ENCODE assay signal across 24 cellular contexts in genomic region chr7:43211693-43212092, GRCh38.
DNase-seq lines count a peak whose midpoint lies in the region; ATAC-seq, FAIRE-seq and TF ChIP-seq lines count a peak whose summit lies in the region.
"Had no signal": no experiment of that assay in that cellular context is flagged by ENCODE, and none has a peak within 500 bp of the region (broad histone marks: within the 10 kb centered on the region; RNA-seq: fewer than 3 reads in every experiment).

No MANE protein-coding gene starts in this region.

- H4K8ac ChIP-seq in mesendoderm (ENCODE audit: low read depth, low read length), result no peak overlapping the region

- H2AK5ac ChIP-seq in mesendoderm (ENCODE audit: low read length), result no peak overlapping the region

- peak; percentile 80 for FAIRE-seq in H54 (lab: Jason Lieb, UNC)
- FAIRE-seq: endothelial cell of umbilical vein, GM18507 had no signal

- H3K9me3 Mint-ChIP-seq in activated CD8-positive, alpha-beta T cell treated with anti-CD3 and anti-CD28 coated beads for 36 hours, result no peaks in the 10 kb centered on the region
- H3K9me3 Mint-ChIP-seq: CD4-positive, alpha-beta T cell; memory B cell; naive thymus-derived CD8-positive, alpha-beta T cell; stimulated activated naive B cell treated with anti-CD40 and anti-IgM and Interleukin-4, amounts not matched to agents 10 μg/mL and 1 μg/mL and 100 μg/mL, for 72 hours had no signal

- no peak for TF ChIP-seq POLR2A in H54 (IDR thresholded peaks at IDR 0.05; ENCODE audit: low read depth, low read length)

- H3K4me3 Mint-ChIP-seq in activated CD8-positive, alpha-beta T cell treated with anti-CD3 and anti-CD28 coated beads for 36 hours, result no peak overlapping the region
- H3K4me3 Mint-ChIP-seq: activated naive CD8-positive, alpha-beta T cell; CD4-positive, alpha-beta T cell; memory B cell; naive thymus-derived CD8-positive, alpha-beta T cell; stimulated activated naive B cell treated with anti-CD40 and anti-IgM and Interleukin-4, amounts not matched to agents 10 μg/mL and 1 μg/mL and 100 μg/mL, for 72 hours had no signal

- peaks cover 6% of the 10 kb centered on the region for H3K27me3 Mint-ChIP-seq in activated CD8-positive, alpha-beta T cell treated with anti-CD3 and anti-CD28 coated beads for 36 hours

- H3K4me1 Mint-ChIP-seq in activated CD8-positive, alpha-beta T cell treated with anti-CD3 and anti-CD28 coated beads for 36 hours (ENCODE audit: low read depth), result no peaks in the 10 kb centered on the region
- H3K4me1 Mint-ChIP-seq: memory B cell; naive thymus-derived CD8-positive, alpha-beta T cell; stimulated activated naive B cell treated with anti-CD40 and anti-IgM and Interleukin-4, amounts not matched to agents 10 μg/mL and 1 μg/mL and 100 μg/mL, for 72 hours had no signal

- H2BK15ac ChIP-seq in mesendoderm (replicated peaks; ENCODE audit: low read depth), result no peak overlapping the region

- H3K9ac ChIP-seq in mesendoderm (ENCODE audit: low read length), result no peak overlapping the region

- no peaks in the 10 kb centered on the region for H3K4me1 ChIP-seq in mesendoderm (ENCODE audit: control insufficient read depth, low read depth, low read length)
- H3K4me1 ChIP-seq: spleen had no signal

- no peak overlapping the region for H3K23ac ChIP-seq in mesendoderm (ENCODE audit: low read length)

- H3K36me3 Mint-ChIP-seq in activated CD8-positive, alpha-beta T cell treated with anti-CD3 and anti-CD28 coated beads for 36 hours (ENCODE audit: low read depth), result no peaks in the 10 kb centered on the region
- H3K36me3 Mint-ChIP-seq: activated naive CD8-positive, alpha-beta T cell; memory B cell; naive thymus-derived CD8-positive, alpha-beta T cell; stimulated activated naive B cell treated with anti-CD40 and anti-IgM and Interleukin-4, amounts not matched to agents 10 μg/mL and 1 μg/mL and 100 μg/mL, for 72 hours had no signal

- H3K4me3 ChIP-seq in mesendoderm (ENCODE audit: low read length), result no peak overlapping the region
- H3K4me3 ChIP-seq: dorsolateral prefrontal cortex, spleen had no signal

- no peak overlapping the region for H3K4me2 ChIP-seq in mesendoderm (ENCODE audit: low read length)

- CTCF ChIA-PET in activated CD8-positive, alpha-beta T cell treated with anti-CD3 and anti-CD28 coated beads for 36 hours (lab: Charles Lee), result no interaction called here

- H3K27ac ChIP-seq in mesendoderm (ENCODE audit: low read depth, low read length), result no peak overlapping the region
- H3K27ac ChIP-seq: dorsolateral prefrontal cortex, spleen had no signal

- intact Hi-C loops in activated CD8-positive, alpha-beta T cell treated with anti-CD3 and anti-CD28 coated beads for 36 hours (cut with micrococcal nuclease), result no loop called here

- no peak overlapping the region for H4K5ac ChIP-seq in mesendoderm (ENCODE audit: low read length)

- H3K56ac ChIP-seq in mesendoderm (ENCODE audit: low read length), result no peak overlapping the region

- H3K4ac ChIP-seq in mesendoderm (ENCODE audit: low read depth, low read length), result no peak overlapping the region

- no peak overlapping the region for H3K27ac Mint-ChIP-seq in activated CD8-positive, alpha-beta T cell treated with anti-CD3 and anti-CD28 coated beads for 36 hours
- H3K27ac Mint-ChIP-seq: activated naive CD8-positive, alpha-beta T cell; CD4-positive, alpha-beta T cell; memory B cell; naive thymus-derived CD8-positive, alpha-beta T cell; stimulated activated naive B cell treated with anti-CD40 and anti-IgM and Interleukin-4, amounts not matched to agents 10 μg/mL and 1 μg/mL and 100 μg/mL, for 72 hours had no signal

- H3K18ac ChIP-seq in mesendoderm (ENCODE audit: low read length), result no peak overlapping the region

- DNase-seq in H54 (ENCODE audit: insufficient read length, low spot score) (peak; percentile 29), SW480 (ENCODE audit: low spot score) (peak; percentile 65), mesendoderm (peak; percentile 77), NCI-H2107 (lab: John Stamatoyannopoulos, UW) (no peak)
- DNase-seq in activated CD8-positive, alpha-beta T cell treated with anti-CD3 and anti-CD28 coated beads for 36 hours, result no peak
- DNase-seq: activated CD8-positive, alpha-beta memory T cell treated with anti-CD3 and anti-CD28 coated beads, Interleukin-2, amount 50 U/mL, for 4 hours; CD4-positive, alpha-beta T cell; dorsolateral prefrontal cortex; GOT3; Kasumi-1; naive thymus-derived CD8-positive, alpha-beta T cell; NCI-H1092; NCI-H1930; NCI-H748 treated with DMSO at 0.1 percent for 48 hours; retina; spleen; stimulated activated CD4-positive, alpha-beta T cell treated with anti-CD3 and anti-CD28 coated beads, Interleukin-2, amount 100 ng/mL, for 48 hours; stimulated activated naive B cell treated with anti-CD40 and anti-IgM and Interleukin-4, amounts not matched to agents 10 μg/mL and 1 μg/mL and 100 μg/mL, for 72 hours had no signal

- no peaks in the 10 kb centered on the region for H3K27me3 ChIP-seq in mesendoderm (ENCODE audit: insufficient read depth, low read length, poor library complexity)

- no peaks in the 10 kb centered on the region for H3K79me2 ChIP-seq in mesendoderm (ENCODE audit: control insufficient read depth, insufficient read depth, low read length)

- H2BK5ac ChIP-seq in mesendoderm (ENCODE audit: low read length), result no peak overlapping the region

- H3K79me1 ChIP-seq in mesendoderm (ENCODE audit: low read length), result no peaks in the 10 kb centered on the region

- POLR2A ChIA-PET in activated CD8-positive, alpha-beta T cell treated with anti-CD3 and anti-CD28 coated beads for 36 hours (lab: Charles Lee), result no interaction called here

- H2BK120ac ChIP-seq in mesendoderm (ENCODE audit: low read depth, low read length), result no peak overlapping the region

- TF ChIP-seq CTCF in activated CD8-positive, alpha-beta T cell treated with anti-CD3 and anti-CD28 coated beads for 36 hours (IDR thresholded peaks at IDR 0.05), result no peak

- H3K36me3 ChIP-seq in mesendoderm (ENCODE audit: control insufficient read depth, insufficient read depth, low read length), result no peaks in the 10 kb centered on the region
- H3K36me3 ChIP-seq: spleen had no signal

- no peak for ATAC-seq in activated CD8-positive, alpha-beta T cell treated with anti-CD3 and anti-CD28 coated beads for 36 hours
- ATAC-seq in GM18868 (IDR thresholded peaks at IDR 0.05; ENCODE audit: unreplicated experiment) (no peak), HG03460 (IDR thresholded peaks at IDR 0.05; ENCODE audit: unreplicated experiment) (no peak)
- ATAC-seq: naive thymus-derived CD8-positive, alpha-beta T cell; stimulated activated naive B cell treated with anti-CD40 and anti-IgM and Interleukin-4, amounts not matched to agents 10 μg/mL and 1 μg/mL and 100 μg/mL, for 72 hours had no signal

Comparison
In these comparisons a context has a peak if more than half of its experiments do, and no peak if none do; other contexts are left out.
1. DNase-seq: peak in H54 (single experiment), SW480 (single experiment) and mesendoderm (single experiment); none in NCI-H2107 (single experiment) and activated CD8-positive, alpha-beta T cell treated with anti-CD3 and anti-CD28 coated beads for 36 hours (single experiment).